16 cellular contexts compared by ENCODE assay signal in genomic region chr18:41144444-41144843, GRCh38.
DNase-seq lines count a peak whose midpoint lies in the region; ATAC-seq, FAIRE-seq and TF ChIP-seq lines count a peak whose summit lies in the region.
"Had no signal": no experiment of that assay in that cellular context is flagged by ENCODE, and none has a peak within 500 bp of the region (broad histone marks: within the 10 kb centered on the region; RNA-seq: fewer than 3 reads in every experiment).

No MANE protein-coding gene starts in this region.

- H3K36me3 Mint-ChIP-seq in astrocyte (ENCODE audit: low read depth, unreplicated experiment) (no peaks in the 10 kb centered on the region), mesothelial cell of epicardium (no peaks in the 10 kb centered on the region)
- H3K36me3 Mint-ChIP-seq in activated CD4-positive, alpha-beta memory T cell treated with anti-CD3 and anti-CD28 coated beads for 36 hours: no peaks in the 10 kb centered on the region

- H2BK120ac ChIP-seq in IMR-90 (ENCODE audit: low read depth, low read length): 0 out of 2 replicates have a peak overlapping the region, but pooled peaks have one; percentile 6

- H3K9ac ChIP-seq in IMR-90 (ENCODE audit: low read depth, low read length): no peak overlapping the region
- no peak overlapping the region for H3K9ac ChIP-seq in astrocyte (ENCODE audit: low read length)

- H2BK15ac ChIP-seq in IMR-90 (ENCODE audit: low read depth, low read length): no peak overlapping the region

- H3K9me1 ChIP-seq in IMR-90 (ENCODE audit: insufficient read depth, low read length): no peaks in the 10 kb centered on the region

- CTCF ChIA-PET in IMR-90 (lab: Yijun Ruan, JAX): interaction anchor here (0.6 kb wide), 1 partner anchor 977 kb away, joined by 3 read pairs; no protein-coding TSS in a partner anchor
- CTCF ChIA-PET in A673 (lab: Charles Lee): no interaction called here
- CTCF ChIA-PET in activated CD4-positive, alpha-beta memory T cell treated with anti-CD3 and anti-CD28 coated beads for 36 hours (lab: Charles Lee): no interaction called here

- H3K27me3 ChIP-seq in IMR-90 (ENCODE audit: control insufficient read depth, insufficient read depth, low read length) (no peaks in the 10 kb centered on the region), astrocyte (ENCODE audit: insufficient read depth, low read length) (no peaks in the 10 kb centered on the region), A673 (replicated peaks; ENCODE audit: insufficient read depth, low read depth, low read length, poor library complexity) (no peaks in the 10 kb centered on the region)
- H3K27me3 ChIP-seq: upper lobe of right lung had no signal

- H3K27ac Mint-ChIP-seq in astrocyte (ENCODE audit: unreplicated experiment): peak overlapping the region; percentile 92
- H3K27ac Mint-ChIP-seq in mesothelial cell of epicardium: no peak overlapping the region
- H3K27ac Mint-ChIP-seq in activated CD4-positive, alpha-beta memory T cell treated with anti-CD3 and anti-CD28 coated beads for 36 hours: no peak overlapping the region
- H3K27ac Mint-ChIP-seq: activated CD8-positive, alpha-beta T cell treated with anti-CD3 and anti-CD28 coated beads for 36 hours had no signal

- no peak overlapping the region for H3K4me3 Mint-ChIP-seq in astrocyte (ENCODE audit: unreplicated experiment)
- H3K4me3 Mint-ChIP-seq in mesothelial cell of epicardium: no peak overlapping the region
- no peak overlapping the region for H3K4me3 Mint-ChIP-seq in activated CD4-positive, alpha-beta memory T cell treated with anti-CD3 and anti-CD28 coated beads for 36 hours
- H3K4me3 Mint-ChIP-seq: activated CD8-positive, alpha-beta T cell treated with anti-CD3 and anti-CD28 coated beads for 36 hours had no signal

- no peaks in the 10 kb centered on the region for H3K9me3 ChIP-seq in IMR-90 (ENCODE audit: control insufficient read depth, insufficient read depth, low read length)
- no peaks in the 10 kb centered on the region for H3K9me3 ChIP-seq in astrocyte (ENCODE audit: insufficient read depth, low read depth, low read length)
- no peaks in the 10 kb centered on the region for H3K9me3 ChIP-seq in A673 (ENCODE audit: low read depth, low read length, poor library complexity, severe bottlenecking)
- H3K9me3 ChIP-seq: upper lobe of right lung had no signal

- H3K4me1 Mint-ChIP-seq in astrocyte (ENCODE audit: low read depth, unreplicated experiment): peaks cover 27% of the 10 kb centered on the region
- H3K4me1 Mint-ChIP-seq in mesothelial cell of epicardium: peaks cover 15% of the 10 kb centered on the region
- H3K4me1 Mint-ChIP-seq in activated CD4-positive, alpha-beta memory T cell treated with anti-CD3 and anti-CD28 coated beads for 36 hours (ENCODE audit: low read depth): no peaks in the 10 kb centered on the region

- no peak overlapping the region for H3K4me2 ChIP-seq in IMR-90 (ENCODE audit: low read depth, low read length)
- no peak overlapping the region for H3K4me2 ChIP-seq in astrocyte (ENCODE audit: low read length)

- intact Hi-C loops in IMR-90 (cut with micrococcal nuclease) (loop anchor here (10.0 kb wide), 1 partner anchor 230 kb away; no protein-coding TSS in a partner anchor), sciatic nerve (cut with DNase I) (no loop called here), A673 (cut with micrococcal nuclease; ENCODE audit: unreplicated experiment) (no loop called here)
- intact Hi-C loops in activated CD4-positive, alpha-beta memory T cell treated with anti-CD3 and anti-CD28 coated beads for 36 hours (cut with micrococcal nuclease): no loop called here

- WGBS in IMR-90 (ENCODE audit: extremely low coverage in 2 of 2, insufficient read length in 1 of 2), 2 experiments: no CpG with 5 or more reads among the region's 1 CpG

- BruUV-seq in IMR-90 (replicated peaks; lab: Mats Ljungman, UMichigan) (no TSS peak), A673 (replicated peaks; lab: Mats Ljungman, UMichigan) (no TSS peak)

- no peak overlapping the region for H2AFZ ChIP-seq in IMR-90 (replicated peaks; ENCODE audit: low read length, poor library complexity)
- no peak overlapping the region for H2AFZ ChIP-seq in astrocyte (ENCODE audit: low read depth, low read length)

- H4K20me1 ChIP-seq in IMR-90 (ENCODE audit: insufficient read depth, low read length) (no peaks in the 10 kb centered on the region), astrocyte (ENCODE audit: insufficient read depth, low read length) (no peaks in the 10 kb centered on the region)

- H3K27me3 Mint-ChIP-seq in astrocyte (ENCODE audit: low read depth, unreplicated experiment): no peaks in the 10 kb centered on the region
- H3K27me3 Mint-ChIP-seq in mesothelial cell of epicardium (ENCODE audit: low read depth): no peaks in the 10 kb centered on the region
- no peaks in the 10 kb centered on the region for H3K27me3 Mint-ChIP-seq in activated CD4-positive, alpha-beta memory T cell treated with anti-CD3 and anti-CD28 coated beads for 36 hours
- H3K27me3 Mint-ChIP-seq: activated CD8-positive, alpha-beta T cell treated with anti-CD3 and anti-CD28 coated beads for 36 hours had no signal

- H3K4me1 ChIP-seq in IMR-90 (ENCODE audit: control insufficient read depth, insufficient read depth, low read length) (no peaks in the 10 kb centered on the region; the same call in 1 of the 2 replicates), astrocyte (ENCODE audit: insufficient read depth, low read length) (no peaks in the 10 kb centered on the region), A673 (ENCODE audit: insufficient read depth, low read length, poor library complexity, severe bottlenecking) (no peaks in the 10 kb centered on the region)
- H3K4me1 ChIP-seq: upper lobe of right lung had no signal

- no peak overlapping the region for H4K5ac ChIP-seq in IMR-90 (ENCODE audit: low read depth, low read length)

- no peak overlapping the region for H3K4ac ChIP-seq in IMR-90 (ENCODE audit: low read depth, low read length)

- dilution Hi-C loops in IMR-90 (cut with HindIII; ENCODE audit: low sequenced_read_pairs, unreplicated experiment): no loop called here

- TF ChIP-seq RAD21 in IMR-90 (IDR thresholded peaks at IDR 0.05; ENCODE audit: low read length): no peak

- H3K56ac ChIP-seq in IMR-90 (ENCODE audit: extremely low read depth, insufficient read depth, low read length): no peak overlapping the region

- ATAC-seq in IMR-90 (ENCODE audit: low read depth) (peak; percentile 91), sciatic nerve (peak; percentile 75)
- ATAC-seq: activated CD8-positive, alpha-beta T cell treated with anti-CD3 and anti-CD28 coated beads for 36 hours; left colon; stimulated activated naive CD8-positive, alpha-beta T cell treated with anti-CD3 and anti-CD28 coated beads, Interleukin-15, Interleukin-2, amounts not matched to agents 100 U/mL and 50 U/mL, for 24 hours; upper lobe of right lung had no signal

- H3K4me3 ChIP-seq in IMR-90 (ENCODE audit: insufficient read depth, low read depth, low read length): no peak overlapping the region
- no peak overlapping the region for H3K4me3 ChIP-seq in astrocyte (ENCODE audit: insufficient read depth, low read depth, low read length)
- no peak overlapping the region for H3K4me3 ChIP-seq in A673 (ENCODE audit: low read depth, low read length, poor library complexity, severe bottlenecking)
- H3K4me3 ChIP-seq: upper lobe of right lung had no signal

- H3K9me3 Mint-ChIP-seq in astrocyte (ENCODE audit: unreplicated experiment) (no peaks in the 10 kb centered on the region), mesothelial cell of epicardium (no peaks in the 10 kb centered on the region)
- peaks cover 13% of the 10 kb centered on the region for H3K9me3 Mint-ChIP-seq in activated CD4-positive, alpha-beta memory T cell treated with anti-CD3 and anti-CD28 coated beads for 36 hours

- H3K14ac ChIP-seq in IMR-90 (replicated peaks; ENCODE audit: low read depth, low read length): no peak overlapping the region

- no peak overlapping the region for H2AK9ac ChIP-seq in IMR-90 (replicated peaks; ENCODE audit: low read depth, low read length, poor library complexity)

- H3K79me2 ChIP-seq in astrocyte (ENCODE audit: insufficient read depth, low read length): no peaks in the 10 kb centered on the region

- H3K23ac ChIP-seq in IMR-90 (ENCODE audit: low read depth, low read length): no peak overlapping the region

- no peak overlapping the region for H2BK5ac ChIP-seq in IMR-90 (ENCODE audit: low read depth, low read length, poor library complexity, severe bottlenecking)

- no peak overlapping the region for H2BK20ac ChIP-seq in IMR-90 (ENCODE audit: low read depth, low read length)

- H3K79me1 ChIP-seq in IMR-90 (ENCODE audit: low read depth in 1 of 2, low read length in 2 of 2): no peaks in the 10 kb centered on the region

- H3K36me3 ChIP-seq in IMR-90 (ENCODE audit: control insufficient read depth, insufficient read depth, low read length) (no peaks in the 10 kb centered on the region), astrocyte (ENCODE audit: insufficient read depth, low read length) (no peaks in the 10 kb centered on the region), A673 (ENCODE audit: insufficient read depth, low read length, poor library complexity, severe bottlenecking) (no peaks in the 10 kb centered on the region)
- H3K36me3 ChIP-seq: upper lobe of right lung had no signal

- TF ChIP-seq POLR2A in IMR-90 (IDR thresholded peaks at IDR 0.05; ENCODE audit: low read depth, low read length): no peak

- in situ Hi-C loops in IMR-90 (cut with MboI; ENCODE audit: low sequenced_read_pairs): no loop called here

- no peak overlapping the region for H4K91ac ChIP-seq in IMR-90 (ENCODE audit: insufficient read depth, low read depth, low read length)

- H2AK5ac ChIP-seq in IMR-90 (ENCODE audit: low read depth, low read length): no peak overlapping the region

- H4K8ac ChIP-seq in IMR-90 (ENCODE audit: low read depth in 2 of 2, low read length in 2 of 2): no peak overlapping the region

- H3K27ac ChIP-seq in IMR-90 (ENCODE audit: insufficient read depth, low read length): no peak overlapping the region
- H3K27ac ChIP-seq in astrocyte (ENCODE audit: low read depth, low read length): no peak overlapping the region
- no peak overlapping the region for H3K27ac ChIP-seq in A673 (ENCODE audit: low read depth, low read length, poor library complexity, severe bottlenecking)
- H3K27ac ChIP-seq: C4-2B, upper lobe of right lung had no signal

- peak; percentile 79 for FAIRE-seq in astrocyte (lab: Jason Lieb, UNC)

- DNase-seq in IMR-90: peak; percentile 82
- peak; percentile 49 for DNase-seq in astrocyte (ENCODE audit: low read depth)
- peak; percentile 65 for DNase-seq in fibroblast of the conjunctiva (ENCODE audit: low read depth)
- DNase-seq in sciatic nerve (ENCODE audit: low spot score): no peak
- no peak for DNase-seq in mesothelial cell of epicardium (ENCODE audit: low spot score in 2 of 2, unreplicated experiment in 2 of 2)
- no peak for DNase-seq in A673 (ENCODE audit: low spot score)
- DNase-seq in globus pallidus (ENCODE audit: low spot score): no peak
- DNase-seq in activated CD4-positive, alpha-beta memory T cell treated with anti-CD3 and anti-CD28 coated beads for 36 hours: no peak
- DNase-seq: activated CD8-positive, alpha-beta T cell treated with anti-CD3 and anti-CD28 coated beads for 36 hours; HCEC 1CT; hypothalamus; left colon; NCI-H774; stimulated activated naive CD8-positive, alpha-beta T cell treated with anti-CD3 and anti-CD28 coated beads, Interleukin-15, Interleukin-2, amounts not matched to agents 100 U/mL and 50 U/mL, for 24 hours; upper lobe of right lung had no signal

- no peak for TF ChIP-seq CTCF in IMR-90 (conservative IDR thresholded peaks at IDR 0.05; ENCODE audit: low read depth, low read length)
- TF ChIP-seq CTCF in astrocyte (IDR thresholded peaks at IDR 0.05; ENCODE audit: insufficient read depth, low read depth, low read length): no peak
- TF ChIP-seq CTCF in mesothelial cell of epicardium (IDR thresholded peaks at IDR 0.05; ENCODE audit: unreplicated experiment): no peak
- no peak for TF ChIP-seq CTCF in A673 (conservative IDR thresholded peaks at IDR 0.05; ENCODE audit: low read depth, low read length)

- POLR2A ChIA-PET in IMR-90 (lab: Charles Lee; ENCODE audit: unreplicated experiment): no interaction called here
- POLR2A ChIA-PET in A673 (lab: Charles Lee; ENCODE audit: low non-redundant PET): interaction anchor here (0.6 kb wide), 1 partner anchor 160 kb away, joined by 4 read pairs; no protein-coding TSS in a partner anchor
- POLR2A ChIA-PET in activated CD4-positive, alpha-beta memory T cell treated with anti-CD3 and anti-CD28 coated beads for 36 hours (lab: Charles Lee): no interaction called here

- H3K18ac ChIP-seq in IMR-90 (ENCODE audit: low read depth, low read length): no peak overlapping the region

Comparison
In these comparisons a context has a peak if more than half of its experiments do, and no peak if none do; other contexts are left out.
1. DNase-seq: peak in IMR-90 (single experiment), astrocyte (single experiment) and fibroblast of the conjunctiva (single experiment); none in sciatic nerve (single experiment), mesothelial cell of epicardium (0 of 2), A673 (single experiment), globus pallidus (single experiment) and activated CD4-positive, alpha-beta memory T cell treated with anti-CD3 and anti-CD28 coated beads for 36 hours (single experiment).